Comparison of ENCODE assay signal across 1 cellular context in the genomic region with DNA sequence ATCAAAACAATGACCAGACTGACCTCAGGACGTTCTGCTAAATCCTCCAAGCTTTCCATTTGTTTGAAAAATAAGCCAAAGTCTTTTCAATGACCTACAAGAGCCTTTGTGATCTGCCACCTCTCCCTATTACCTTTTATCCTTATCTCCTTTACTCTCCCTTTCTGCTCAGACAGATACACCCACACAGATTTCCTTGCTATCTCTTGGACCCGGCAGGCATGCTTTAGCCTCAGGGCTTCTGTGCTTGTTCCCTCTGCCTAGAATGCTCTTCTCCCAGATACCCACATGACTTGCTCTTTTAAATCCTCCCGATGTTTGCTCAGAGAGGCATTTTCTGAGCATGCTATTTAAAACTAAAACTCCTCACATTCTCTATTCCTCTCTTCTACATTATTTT.
TF ChIP-seq lines count a peak whose summit lies in the region.

No MANE protein-coding gene starts in this region.

TF ChIP-seq in K562, 482 proteins besides CTCF, POLR2A, EP300 and RAD21 (continued from another document):
- TF ChIP-seq CREM (IDR thresholded peaks at IDR 0.05; ENCODE audit: low read depth) (0 out of 2 replicates have a peak, but pooled peaks have one; percentile 11), SREBF2 (CRISPR knock-in tag; IDR thresholded peaks at IDR 0.05) (no peak), ZNF79 (CRISPR knock-in tag; IDR thresholded peaks at IDR 0.05; ENCODE audit: low read depth) (no peak), MECOM (CRISPR knock-in tag; IDR thresholded peaks at IDR 0.05) (0 out of 2 replicates have a peak, but pooled peaks have one; percentile 17), BCOR (IDR thresholded peaks at IDR 0.05) (peak; percentile 19; the same call in 1 of the 2 replicates), MAZ (CRISPR knock-in tag; conservative IDR thresholded peaks at IDR 0.05 in 1 of 2, IDR thresholded peaks at IDR 0.05 in 1 of 2) (no peak), HDAC1 (IDR thresholded peaks at IDR 0.05) (peak in 1 of 2 experiments; percentile 79; a peak in 2 of 4 replicates), SMAD4 (CRISPR knock-in tag; conservative IDR thresholded peaks at IDR 0.05) (peak; percentile 72), FOXM1 (IDR thresholded peaks at IDR 0.05; ENCODE audit: low read depth) (peak; percentile 73), FOXM1 (CRISPR knock-in tag; IDR thresholded peaks at IDR 0.05; ENCODE audit: low read depth) (no peak), GATA2 (CRISPR knock-in tag; IDR thresholded peaks at IDR 0.05) (peak; percentile 70), MAFG (tag; conservative IDR thresholded peaks at IDR 0.05) (peak; percentile 69), C11orf30 (IDR thresholded peaks at IDR 0.05; ENCODE audit: low read depth) (peak; percentile 56; the same call in 1 of the 2 replicates), MTA2 (IDR thresholded peaks at IDR 0.05; ENCODE audit: low read depth) (peak; percentile 59), CXXC5 (CRISPR knock-in tag; IDR thresholded peaks at IDR 0.05) (0 out of 2 replicates have a peak, but pooled peaks have one; percentile 15), POLR2AphosphoS5 (IDR thresholded peaks at IDR 0.05; ENCODE audit: control insufficient read depth, insufficient read depth, low read depth, low read length) (peak; percentile 67; the same call in 1 of the 2 replicates), YBX1 (IDR thresholded peaks at IDR 0.05) (no peak), SMARCE1 (IDR thresholded peaks at IDR 0.05) (peak; percentile 48; the same call in 1 of the 2 replicates), SMARCA4 (IDR thresholded peaks at IDR 0.05) (peak; percentile 73), TEAD4 (IDR thresholded peaks at IDR 0.05; ENCODE audit: low read length) (peak; percentile 89), TEAD4 (CRISPR knock-in tag; IDR thresholded peaks at IDR 0.05; ENCODE audit: borderline replicate concordance) (no peak), KAT7 (CRISPR knock-in tag; IDR thresholded peaks at IDR 0.05; ENCODE audit: borderline replicate concordance) (no peak)
